In the genomic region with DNA sequence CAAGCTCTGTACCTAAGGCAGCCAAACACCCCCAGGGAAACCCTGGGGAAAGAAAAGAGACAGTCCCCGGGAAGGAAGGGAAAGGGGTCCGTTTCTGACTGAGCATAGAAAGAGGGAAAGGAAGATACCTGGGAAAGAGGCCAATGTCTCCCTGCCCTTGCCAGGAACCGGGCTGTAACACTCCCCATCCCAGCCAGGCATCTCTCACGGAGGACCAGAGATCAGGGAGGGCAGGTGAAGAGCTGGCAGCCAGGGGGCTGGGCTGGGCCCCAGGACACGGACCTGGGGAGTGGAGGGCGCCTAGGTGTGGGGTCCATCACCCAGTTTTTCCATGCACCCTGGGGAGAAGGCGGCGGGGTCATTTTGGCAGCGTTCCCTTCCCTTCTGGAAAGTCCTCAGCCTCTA, we compare ENCODE assay signal across 7 cellular contexts. TPM values are rescaled to one million over a fixed set of nuclear protein-coding genes. Genes with fewer than 3 reads are reported as not detected.
DNase-seq lines count a peak whose midpoint lies in the region; ATAC-seq, FAIRE-seq and TF ChIP-seq lines count a peak whose summit lies in the region.

No MANE protein-coding gene starts in this region.

- no peak for FAIRE-seq in HTR-8/SVneo (lab: Jason Lieb, UNC)

- CTCF ChIA-PET in activated CD8-positive, alpha-beta T cell treated with anti-CD3 and anti-CD28 coated beads, Interleukin-2, amount 10 ng/mL, durations not matched to agents 7 days and 5 days (lab: Charles Lee) = interaction anchor here (1.2 to 1.9 kb wide), 5 partner anchors 9 to 87 kb away, joined by 3 to 8 read pairs (median 4); no protein-coding TSS in a partner anchor

- H3K27ac ChIP-seq in iPS DF 6.9 (ENCODE audit: low read length) = no peak overlapping the region

- H3K36me3 ChIP-seq in iPS DF 6.9 (ENCODE audit: control insufficient read depth, insufficient read depth, low read length) = no peaks in the 10 kb centered on the region

- H3K27ac Mint-ChIP-seq in HFFc6 = no peak overlapping the region
- H3K27ac Mint-ChIP-seq in activated CD8-positive, alpha-beta T cell treated with anti-CD3 and anti-CD28 coated beads, Interleukin-2, amount 10 ng/mL, durations not matched to agents 7 days and 5 days = peak overlapping the region; percentile 52
- H3K27ac Mint-ChIP-seq in stimulated activated effector memory CD8-positive, alpha-beta T cell treated with anti-CD3 and anti-CD28 coated beads, Interleukin-12 subunit alpha, Interleukin-12 subunit beta, amount 100 ng/mL, for 72 hours = peak overlapping the region; percentile 73

- H3K4me3 Mint-ChIP-seq in HFFc6 = peak overlapping the region; percentile 86
- peak overlapping the region; percentile 80 for H3K4me3 Mint-ChIP-seq in activated CD8-positive, alpha-beta T cell treated with anti-CD3 and anti-CD28 coated beads, Interleukin-2, amount 10 ng/mL, durations not matched to agents 7 days and 5 days
- peak overlapping the region; percentile 81 for H3K4me3 Mint-ChIP-seq in stimulated activated effector memory CD8-positive, alpha-beta T cell treated with anti-CD3 and anti-CD28 coated beads, Interleukin-12 subunit alpha, Interleukin-12 subunit beta, amount 100 ng/mL, for 72 hours

- H3K27me3 ChIP-seq in iPS DF 6.9 (ENCODE audit: control insufficient read depth, insufficient read depth, low read length) = peaks cover 20% of the 10 kb centered on the region; the same call in 1 of the 2 replicates

- POLR2A ChIA-PET in activated CD8-positive, alpha-beta T cell treated with anti-CD3 and anti-CD28 coated beads, Interleukin-2, amount 10 ng/mL, durations not matched to agents 7 days and 5 days (lab: Charles Lee) = no interaction called here

- no peak for ATAC-seq in activated CD8-positive, alpha-beta T cell treated with anti-CD3 and anti-CD28 coated beads, Interleukin-2, amount 10 ng/mL, durations not matched to agents 7 days and 5 days
- no peak for ATAC-seq in stimulated activated effector memory CD8-positive, alpha-beta T cell treated with anti-CD3 and anti-CD28 coated beads, Interleukin-12 subunit alpha, Interleukin-12 subunit beta, amount 100 ng/mL, for 72 hours

- no peak for DNase-seq in HFFc6
- no peak for DNase-seq in activated CD8-positive, alpha-beta T cell treated with anti-CD3 and anti-CD28 coated beads, Interleukin-2, amount 10 ng/mL, durations not matched to agents 7 days and 5 days
- DNase-seq in iPS DF 6.9 (ENCODE audit: low read depth, low spot score) = no peak
- no peak for DNase-seq in stimulated activated effector memory CD8-positive, alpha-beta T cell treated with anti-CD3 and anti-CD28 coated beads, Interleukin-12 subunit alpha, Interleukin-12 subunit beta, amount 100 ng/mL, for 72 hours (ENCODE audit: low spot score in 2 of 2)
- no peak for DNase-seq in NCI-H187 treated with DMSO at 0.1 percent for 48 hours (lab: John Stamatoyannopoulos, UW)
- no peak for DNase-seq in HTR-8/SVneo (ENCODE audit: insufficient read length, low spot score)
- no peak for DNase-seq in NCI-H526 treated with DMSO at 0.1 percent for 48 hours (lab: John Stamatoyannopoulos, UW)

- peak overlapping the region; percentile 89; the same call in 1 of the 2 replicates for H3K4me3 ChIP-seq in iPS DF 6.9 (ENCODE audit: low read length)

- no peaks in the 10 kb centered on the region for H3K36me3 Mint-ChIP-seq in HFFc6 (ENCODE audit: low read depth)
- no peaks in the 10 kb centered on the region for H3K36me3 Mint-ChIP-seq in activated CD8-positive, alpha-beta T cell treated with anti-CD3 and anti-CD28 coated beads, Interleukin-2, amount 10 ng/mL, durations not matched to agents 7 days and 5 days (ENCODE audit: low read depth)
- no peaks in the 10 kb centered on the region for H3K36me3 Mint-ChIP-seq in stimulated activated effector memory CD8-positive, alpha-beta T cell treated with anti-CD3 and anti-CD28 coated beads, Interleukin-12 subunit alpha, Interleukin-12 subunit beta, amount 100 ng/mL, for 72 hours

- H3K9me3 ChIP-seq in iPS DF 6.9 (ENCODE audit: control insufficient read depth, insufficient read depth, low read length) = no peaks in the 10 kb centered on the region

- no peaks in the 10 kb centered on the region; the same call in 1 of the 2 replicates for H3K4me1 ChIP-seq in iPS DF 6.9 (ENCODE audit: control insufficient read depth, insufficient read depth, low read length)

- no peak for TF ChIP-seq CTCF in HFFc6 (IDR thresholded peaks at IDR 0.05)

- no peaks in the 10 kb centered on the region for H3K9me3 Mint-ChIP-seq in HFFc6
- H3K9me3 Mint-ChIP-seq in activated CD8-positive, alpha-beta T cell treated with anti-CD3 and anti-CD28 coated beads, Interleukin-2, amount 10 ng/mL, durations not matched to agents 7 days and 5 days (ENCODE audit: insufficient read depth) = no peaks in the 10 kb centered on the region
- no peaks in the 10 kb centered on the region for H3K9me3 Mint-ChIP-seq in stimulated activated effector memory CD8-positive, alpha-beta T cell treated with anti-CD3 and anti-CD28 coated beads, Interleukin-12 subunit alpha, Interleukin-12 subunit beta, amount 100 ng/mL, for 72 hours

- peaks cover 29% of the 10 kb centered on the region for H3K27me3 Mint-ChIP-seq in HFFc6 (ENCODE audit: insufficient read depth)
- peaks cover 31% of the 10 kb centered on the region for H3K27me3 Mint-ChIP-seq in activated CD8-positive, alpha-beta T cell treated with anti-CD3 and anti-CD28 coated beads, Interleukin-2, amount 10 ng/mL, durations not matched to agents 7 days and 5 days (ENCODE audit: low read depth)

- H3K4me1 Mint-ChIP-seq in HFFc6 (ENCODE audit: low read depth) = peaks cover 14% of the 10 kb centered on the region
- peaks cover 23% of the 10 kb centered on the region for H3K4me1 Mint-ChIP-seq in activated CD8-positive, alpha-beta T cell treated with anti-CD3 and anti-CD28 coated beads, Interleukin-2, amount 10 ng/mL, durations not matched to agents 7 days and 5 days (ENCODE audit: low read depth)
- peaks cover 21% of the 10 kb centered on the region for H3K4me1 Mint-ChIP-seq in stimulated activated effector memory CD8-positive, alpha-beta T cell treated with anti-CD3 and anti-CD28 coated beads, Interleukin-12 subunit alpha, Interleukin-12 subunit beta, amount 100 ng/mL, for 72 hours

- WGBS in iPS DF 6.9 (ENCODE audit: insufficient coverage, insufficient read length) = no CpG with 5 or more reads among the region's 9 CpGs

RNA-seq across cellular contexts. Expression of gene PLEKHH1, which starts 18.9 kb away (rescaled TPM):
- total RNA-seq in HFFc6 (2021; fragmentation: NEBNext Ultra II Directional; extraction: Animal tissue kit (Norgen Biotek cat#: 25700)) = under 1 TPM; 0.10 to 0.28 (median 0.19) TPM
- under 1 TPM; 0.42 to 0.99 TPM for total RNA-seq in activated CD8-positive, alpha-beta T cell treated with anti-CD3 and anti-CD28 coated beads, Interleukin-2, amount 10 ng/mL, durations not matched to agents 7 days and 5 days

RNA-seq across cellular contexts. Expression of gene TMEM229B, which starts 25.7 kb away (rescaled TPM):
- under 1 TPM; 0.06 to 0.38 (median 0.20) TPM for total RNA-seq in HFFc6 (2021; fragmentation: NEBNext Ultra II Directional; extraction: Animal tissue kit (Norgen Biotek cat#: 25700))
- 1 to 10 TPM; 9.9 to 10.0 TPM for total RNA-seq in activated CD8-positive, alpha-beta T cell treated with anti-CD3 and anti-CD28 coated beads, Interleukin-2, amount 10 ng/mL, durations not matched to agents 7 days and 5 days

Comparison
In these comparisons a context has a peak if more than half of its experiments do, and no peak if none do; other contexts are left out.
1. RNA of gene TMEM229B, which starts 25.7 kb away (total RNA-seq): 9.9 to 10.0 TPM in activated CD8-positive, alpha-beta T cell treated with anti-CD3 and anti-CD28 coated beads, Interleukin-2, amount 10 ng/mL, durations not matched to agents 7 days and 5 days; 0.06 to 0.38 TPM in HFFc6; every median in the first group is over 4 times any median in the second.
2. Peak in every context shown above with its lines, with median percentiles within 50 percentile points of each other: H3K4me3 Mint-ChIP-seq.